In genomic region chr15:74278269-74278668, GRCh38 we compare ENCODE assay signal across 1 cellular context.
TF ChIP-seq lines count a peak whose summit lies in the region.

No MANE protein-coding gene starts in this region.

TF ChIP-seq in GM23338, 12 proteins besides CTCF, POLR2A, EP300 and RAD21 (continued from another document):
- no peak for TF ChIP-seq EZH2 (IDR thresholded peaks at IDR 0.05; ENCODE audit: low read depth, unreplicated experiment)
- no peak for TF ChIP-seq EZH2phosphoT487 (IDR thresholded peaks at IDR 0.05; ENCODE audit: unreplicated experiment)
- no peak for TF ChIP-seq ETS1 (IDR thresholded peaks at IDR 0.05)
- no peak for TF ChIP-seq ZNF462 (CRISPR knock-in tag; IDR thresholded peaks at IDR 0.05)
- no peak for TF ChIP-seq JUNB (IDR thresholded peaks at IDR 0.05; ENCODE audit: unreplicated experiment)
- TF ChIP-seq POLR2AphosphoS5 (IDR thresholded peaks at IDR 0.05; ENCODE audit: low read depth) = no peak
- TF ChIP-seq NANOG (IDR thresholded peaks at IDR 0.05; ENCODE audit: borderline replicate concordance) = no peak
- no peak for TF ChIP-seq STAT1 (IDR thresholded peaks at IDR 0.05; ENCODE audit: unreplicated experiment)
